8 cellular contexts compared by ENCODE assay signal in the genomic region with DNA sequence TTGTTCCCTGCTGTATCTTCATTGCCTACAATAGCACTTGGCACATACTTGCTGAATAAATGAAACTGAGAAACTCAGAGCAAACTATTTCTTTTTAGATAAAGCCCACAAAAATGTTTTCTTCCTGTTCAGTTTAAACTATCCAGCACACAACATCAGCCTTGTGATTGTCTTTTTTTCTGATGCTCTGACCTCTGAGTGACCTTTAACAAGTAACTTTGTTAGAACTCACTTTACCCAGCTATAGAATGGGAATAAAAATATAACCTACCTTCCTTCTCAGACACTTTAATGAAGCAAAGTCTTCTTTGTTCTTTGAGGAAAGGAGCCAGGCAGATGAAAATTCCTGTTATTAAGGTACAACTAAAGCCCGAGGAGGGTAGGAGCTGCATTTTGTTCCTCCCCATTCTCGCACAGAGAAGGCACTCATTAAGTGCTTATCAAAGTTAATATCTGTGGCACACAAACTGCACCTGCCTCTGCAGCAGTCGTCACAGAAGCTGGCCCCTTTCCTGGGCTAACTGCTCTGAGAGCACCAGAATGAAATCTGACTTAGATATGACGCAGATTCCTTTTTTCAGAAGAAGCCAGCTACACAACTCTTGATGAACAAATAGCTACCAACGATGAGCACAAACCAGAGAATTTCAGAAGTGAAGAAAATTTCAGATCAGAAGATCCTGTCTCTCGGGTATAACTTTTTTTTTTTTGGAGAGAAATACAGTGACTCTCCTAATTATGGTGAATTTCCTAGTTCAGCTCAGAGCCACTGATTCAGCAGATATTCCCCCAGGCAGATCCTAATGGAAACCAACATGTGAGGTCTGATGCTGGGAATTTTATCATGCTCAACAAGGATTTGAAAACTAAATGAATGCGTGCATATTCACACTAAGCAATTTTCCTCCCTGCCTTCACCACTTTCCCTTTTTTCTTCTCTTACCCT. TPM values are rescaled to one million over a fixed set of nuclear protein-coding genes. Genes with fewer than 3 reads are reported as not detected.
DNase-seq lines count a peak whose midpoint lies in the region; TF ChIP-seq lines count a peak whose summit lies in the region.

No MANE protein-coding gene starts in this region.

- H3K56ac ChIP-seq in H9 (ENCODE audit: insufficient read length, low read depth, low read length), result no peak overlapping the region

- no peak overlapping the region for H3K4ac ChIP-seq in H9 (ENCODE audit: low read depth, low read length)

- no peak overlapping the region for H3K9ac ChIP-seq in H9 (ENCODE audit: extremely low read depth, insufficient read length, low read length)

- no CpG with 5 or more reads among the region's 7 CpGs for WGBS in H9 (ENCODE audit: extremely low coverage, insufficient read length, low lambda C conversion rate)

- H2AK5ac ChIP-seq in H9 (ENCODE audit: insufficient read length, low read length), result no peak overlapping the region

- no peak overlapping the region for H3K27ac ChIP-seq in H9 (ENCODE audit: insufficient read length, low read depth, low read length)

- H4K8ac ChIP-seq in H9 (replicated peaks; ENCODE audit: insufficient read length, low read depth, low read length), result no peak overlapping the region

- no peaks in the 10 kb centered on the region for H3K9me3 Mint-ChIP-seq in H9

- no peak overlapping the region for H3T11ph ChIP-seq in H9 (ENCODE audit: low read length)

- DNase-seq in AG20443 (ENCODE audit: low spot score), result peak; percentile 17
- no peak for DNase-seq in H9
- DNase-seq in T follicular helper cell (ENCODE audit: low read depth), result peak; percentile 68
- peak; percentile 6 for DNase-seq in effector CD8-positive, alpha-beta T cell (lab: John Stamatoyannopoulos, UW)
- DNase-seq in stimulated activated CD4-positive, alpha-beta T cell treated with anti-CD3 and anti-CD28 coated beads, Interleukin-15, amount 100 ng/mL, for 48 hours (ENCODE audit: low read depth in 2 of 2), result peak; percentile 28 to 33
- no peak for DNase-seq in GM03348 (ENCODE audit: low spot score)
- DNase-seq in HK-2 (ENCODE audit: unreplicated experiment), result no peak
- DNase-seq in NCI-H1092 treated with DMSO at 0.1 percent for 48 hours (lab: John Stamatoyannopoulos, UW), result no peak

- no peak overlapping the region for H2BK120ac ChIP-seq in H9 (ENCODE audit: low read depth, low read length, poor library complexity, severe bottlenecking)

- H2BK12ac ChIP-seq in H9 (ENCODE audit: insufficient read length, low read depth, low read length), result no peak overlapping the region

- H3K4me2 ChIP-seq in H9 (ENCODE audit: insufficient read depth, insufficient read length, low read length), result no peak overlapping the region

- H2BK20ac ChIP-seq in H9 (ENCODE audit: low read depth, low read length, poor library complexity, severe bottlenecking), result no peak overlapping the region

- H3K9me3 ChIP-seq in H9 (ENCODE audit: control insufficient read depth, low read depth, low read length), result no peaks in the 10 kb centered on the region

- no peaks in the 10 kb centered on the region for H3K36me3 Mint-ChIP-seq in H9 (ENCODE audit: insufficient read depth in 1 of 3, low read depth in 3 of 3)

- no peaks in the 10 kb centered on the region for H3K23me2 ChIP-seq in H9 (ENCODE audit: insufficient read length, low read depth, low read length, poor library complexity, severe bottlenecking)

- H2AFZ ChIP-seq in H9 (ENCODE audit: low read length), result peak overlapping the region; percentile 59

- H3K4me3 Mint-ChIP-seq in H9, result no peak overlapping the region

- H4K5ac ChIP-seq in H9 (ENCODE audit: insufficient read length, low read depth, low read length), result no peak overlapping the region

- peaks cover 3% of the 10 kb centered on the region; the same call in 1 of the 2 replicates for H3K4me1 ChIP-seq in H9 (ENCODE audit: insufficient read depth, low read length)

- no peak overlapping the region for H4K91ac ChIP-seq in H9 (ENCODE audit: insufficient read length, low read depth, low read length)

- H3K27me3 Mint-ChIP-seq in H9 (ENCODE audit: low read depth), result no peaks in the 10 kb centered on the region

- H3K79me2 ChIP-seq in H9 (ENCODE audit: insufficient read depth, low read length), result no peaks in the 10 kb centered on the region

- H3K27me3 ChIP-seq in H9 (ENCODE audit: insufficient read depth, low read length), result no peaks in the 10 kb centered on the region

- no peak overlapping the region for H3K18ac ChIP-seq in H9 (ENCODE audit: insufficient read length, low read depth, low read length)

- H3K4me1 Mint-ChIP-seq in H9, result peaks cover 11 to 15% of the 10 kb centered on the region in 2 experiments

- H3K27ac Mint-ChIP-seq in H9, result no peak overlapping the region

- no peak overlapping the region for H2BK5ac ChIP-seq in H9 (ENCODE audit: insufficient read length, low read length)

- no peaks in the 10 kb centered on the region for H4K20me1 ChIP-seq in H9 (ENCODE audit: control insufficient read depth, insufficient read depth, insufficient read length)

- no peak for TF ChIP-seq CTCF in H9 (conservative IDR thresholded peaks at IDR 0.05)

- H3K23ac ChIP-seq in H9 (ENCODE audit: insufficient read length, low read depth, low read length), result no peak overlapping the region

- H2BK15ac ChIP-seq in H9 (ENCODE audit: low read depth, low read length), result no peak overlapping the region

- no peak overlapping the region for H3K14ac ChIP-seq in H9 (ENCODE audit: insufficient read depth, low read length)

- H3K79me1 ChIP-seq in H9 (ENCODE audit: insufficient read depth, low read depth, low read length, poor library complexity, severe bottlenecking), result no peaks in the 10 kb centered on the region

RNA-seq across cellular contexts. Expression of gene NR3C1, which starts 31.0 kb away (rescaled TPM):
- 26.5 and 31.4 TPM in 2 replicates for total RNA-seq in H9 (2021)

Comparison
In these comparisons a context has a peak if more than half of its experiments do, and no peak if none do; other contexts are left out.
1. DNase-seq: peak in AG20443 (single experiment), T follicular helper cell (single experiment), effector CD8-positive, alpha-beta T cell (single experiment) and stimulated activated CD4-positive, alpha-beta T cell treated with anti-CD3 and anti-CD28 coated beads, Interleukin-15, amount 100 ng/mL, for 48 hours (2 of 2); none in H9 (single experiment), GM03348 (single experiment), HK-2 (single experiment) and NCI-H1092 treated with DMSO at 0.1 percent for 48 hours (single experiment).